ENCODE assay signal across 33 cellular contexts in the genomic region with DNA sequence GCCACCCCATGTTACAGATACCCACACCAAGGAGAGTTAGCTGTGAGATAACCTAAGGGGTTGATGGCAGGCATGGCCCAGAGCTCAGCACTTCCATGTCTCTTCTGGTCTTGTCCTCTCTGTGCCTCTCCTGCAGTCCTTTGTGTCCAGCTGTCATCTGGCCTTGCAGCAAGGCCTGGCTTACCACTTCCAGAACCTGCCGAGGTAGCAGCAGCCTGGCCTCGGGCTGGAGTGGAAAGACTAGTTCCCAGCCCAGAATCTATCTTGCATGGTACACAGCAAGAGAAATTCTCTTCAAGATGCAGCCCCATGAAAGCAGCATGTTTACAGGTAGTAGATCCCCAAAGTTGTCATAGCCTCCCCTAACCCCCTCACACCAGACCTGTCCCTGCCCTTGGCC. TPM values are rescaled to one million over a fixed set of nuclear protein-coding genes. Genes with fewer than 3 reads are reported as not detected.
DNase-seq lines count a peak whose midpoint lies in the region; ATAC-seq and TF ChIP-seq lines count a peak whose summit lies in the region.
"Had no signal": no experiment of that assay in that cellular context is flagged by ENCODE, and none has a peak within 500 bp of the region (broad histone marks: within the 10 kb centered on the region; RNA-seq: fewer than 3 reads in every experiment).

No MANE protein-coding gene starts in this region.

- intact Hi-C loops in left ventricle myocardium inferior (cut with micrococcal nuclease) (no loop called here), cardiac septum (cut with DNase I) (no loop called here), psoas muscle (cut with DNase I) (loop anchor here in 1 of 2 donors (10.0 kb wide), 1 partner anchor 218 kb away; no protein-coding TSS in a partner anchor)

- H3K27ac ChIP-seq in left ventricle myocardium inferior (replicated peaks) (peak overlapping the region; percentile 62), psoas muscle (no peak overlapping the region)
- H3K27ac ChIP-seq: A549, ovary, spleen had no signal

- H3K27me3 ChIP-seq in left ventricle myocardium inferior (ENCODE audit: low read depth) (no peaks in the 10 kb centered on the region), psoas muscle (ENCODE audit: insufficient read depth in 3 of 3, low read length in 2 of 3) (no peaks in the 10 kb centered on the region)
- H3K27me3 ChIP-seq: ovary, spleen, uterus had no signal

- no peaks in the 10 kb centered on the region for H3K27me3 Mint-ChIP-seq in naive B cell
- H3K27me3 Mint-ChIP-seq: activated B cell treated with CpG ODN at 0.5 μM for 24 hours; activated naive CD8-positive, alpha-beta T cell treated with anti-CD3 and anti-CD28 coated beads, Interleukin-2, amount 50 U/mL, for 24 hours had no signal

- H3K27ac Mint-ChIP-seq in naive B cell = peak overlapping the region in 5 of 6 donors; percentile 16 to 85 (median 53)
- H3K27ac Mint-ChIP-seq: activated naive CD8-positive, alpha-beta T cell treated with anti-CD3 and anti-CD28 coated beads, Interleukin-2, amount 50 U/mL, for 24 hours; CD4-positive, alpha-beta memory T cell; nephron had no signal

- 70 to 79% (median 79%) methylated on average over 2 of the region's 2 CpGs for WGBS in psoas muscle, 3 donors

- ATAC-seq in naive B cell (ENCODE audit: low read depth in 2 of 2) (no peak), HG03378 (IDR thresholded peaks at IDR 0.05; ENCODE audit: unreplicated experiment) (no peak), psoas muscle (no peak)
- ATAC-seq: A549; activated naive CD8-positive, alpha-beta T cell treated with anti-CD3 and anti-CD28 coated beads, Interleukin-2, amount 50 U/mL, for 24 hours had no signal

- no peaks in the 10 kb centered on the region for H3K9me3 Mint-ChIP-seq in naive B cell
- H3K9me3 Mint-ChIP-seq: activated B cell treated with CpG ODN at 0.5 μM for 24 hours; activated naive CD8-positive, alpha-beta T cell treated with anti-CD3 and anti-CD28 coated beads, Interleukin-2, amount 50 U/mL, for 24 hours; CD4-positive, alpha-beta memory T cell; nephron had no signal

- no peak for DNase-seq in left ventricle myocardium inferior
- no peak for DNase-seq in cardiac septum (ENCODE audit: low spot score)
- peak; percentile 58 for DNase-seq in islet precursor cell
- DNase-seq in naive B cell = no peak
- no peak for DNase-seq in kidney glomerular epithelial cell (lab: John Stamatoyannopoulos, UW)
- DNase-seq in COR-L47 (lab: John Stamatoyannopoulos, UW) = no peak
- no peak for DNase-seq in psoas muscle
- DNase-seq: activated B cell treated with CpG ODN at 0.5 μM for 24 hours; activated CD4-positive, alpha-beta T cell treated with anti-CD3 and anti-CD28 coated beads, Interleukin-2, amount 50 U/mL, for 1 hour; activated naive CD8-positive, alpha-beta T cell treated with anti-CD3 and anti-CD28 coated beads, Interleukin-2, amount 50 U/mL, for 24 hours; activated T-cell treated with anti-CD3 and anti-CD28 coated beads, Interleukin-2, amount 50 U/mL, for 48 hours; AML-193; CD4-positive, alpha-beta memory T cell; DMS53; IMR-90; kidney; mesenchymal stem cell; NCI-H1092 treated with DMSO at 0.1 percent for 48 hours; NCI-H2029; NCI-H526; NK-92 treated with Interleukin-12 subunit alpha and Interleukin-12 subunit beta, amount 100 ng/mL, for 24 hours; ovary; retina; SIG-M5; spleen; substantia nigra; SW 1271; T1000; uterus had no signal

- H3K4me1 ChIP-seq in left ventricle myocardium inferior (peaks cover 65% of the 10 kb centered on the region), psoas muscle (no peaks in the 10 kb centered on the region)
- H3K4me1 ChIP-seq: A549, uterus had no signal

- H3K36me3 Mint-ChIP-seq in naive B cell = peaks cover 15% of the 10 kb centered on the region in 2 donors
- H3K36me3 Mint-ChIP-seq: CD4-positive, alpha-beta memory T cell had no signal

- H3K4me3 ChIP-seq in left ventricle myocardium inferior (no peak overlapping the region), psoas muscle (no peak overlapping the region)
- H3K4me3 ChIP-seq: A549, ovary, spleen, uterus had no signal

- TF ChIP-seq CTCF in left ventricle myocardium inferior (IDR thresholded peaks at IDR 0.05; ENCODE audit: borderline replicate concordance) (no peak), psoas muscle (IDR thresholded peaks at IDR 0.05) (no peak)

- peaks cover 30 to 53% (median 39%) of the 10 kb centered on the region in 3 donors for H3K4me1 Mint-ChIP-seq in naive B cell
- H3K4me1 Mint-ChIP-seq: CD4-positive, alpha-beta memory T cell; nephron had no signal

- H3K4me3 Mint-ChIP-seq in naive B cell = no peak overlapping the region
- H3K4me3 Mint-ChIP-seq: activated B cell treated with CpG ODN at 0.5 μM for 24 hours; activated naive CD8-positive, alpha-beta T cell treated with anti-CD3 and anti-CD28 coated beads, Interleukin-2, amount 50 U/mL, for 24 hours; CD4-positive, alpha-beta memory T cell; nephron had no signal

- H3K9me3 ChIP-seq in left ventricle myocardium inferior (replicated peaks) (no peaks in the 10 kb centered on the region), psoas muscle (no peaks in the 10 kb centered on the region)
- H3K9me3 ChIP-seq: A549, ovary, spleen, uterus had no signal

- H3K36me3 ChIP-seq in left ventricle myocardium inferior (no peaks in the 10 kb centered on the region), psoas muscle (ENCODE audit: insufficient read depth in 1 of 2, low read depth in 1 of 2) (no peaks in the 10 kb centered on the region)
- H3K36me3 ChIP-seq: ovary, uterus had no signal

RNA-seq across cellular contexts. Expression of a gene that starts 41.5 kb away (rescaled TPM):
- total RNA-seq in left ventricle myocardium inferior (71.9 TPM), cardiac septum (27.1 TPM), psoas muscle (1 to 10 TPM; 1.1 to 1.9 (median 1.8) TPM)
- polyA plus RNA-seq in naive B cell (ENCODE audit: low read depth in 6 of 6) (10 to 100 TPM in 2 of 6 donors, 1 to 10 TPM in 4; 6.6 to 16.6 (median 9.3) TPM), psoas muscle (1 to 10 TPM in 1 of 3 donors, under 1 TPM in 2; 0.48 to 2.5 (median 0.70) TPM)
- total RNA-seq: H4, IMR-90 had no signal
- polyA plus RNA-seq: A549, IMR-90 had no signal
